ENCODE assay signal across 1 cellular context in genomic region chr3:65563844-65564243, GRCh38.
TF ChIP-seq lines count a peak whose summit lies in the region.

No MANE protein-coding gene starts in this region.

TF ChIP-seq in GM23338, 12 proteins besides CTCF, POLR2A, EP300 and RAD21:
- TF ChIP-seq ZNF462 (CRISPR knock-in tag; IDR thresholded peaks at IDR 0.05) = no peak
- no peak for TF ChIP-seq NANOG (IDR thresholded peaks at IDR 0.05; ENCODE audit: borderline replicate concordance)
- TF ChIP-seq REST (IDR thresholded peaks at IDR 0.05; ENCODE audit: unreplicated experiment) = no peak
- no peak for TF ChIP-seq ETS1 (IDR thresholded peaks at IDR 0.05)
- TF ChIP-seq ZNF331 (CRISPR knock-in tag; IDR thresholded peaks at IDR 0.05; ENCODE audit: low read depth) = no peak
- TF ChIP-seq EZH2phosphoT487 (IDR thresholded peaks at IDR 0.05; ENCODE audit: unreplicated experiment) = no peak
- no peak for TF ChIP-seq JUNB (IDR thresholded peaks at IDR 0.05; ENCODE audit: unreplicated experiment)
- no peak for TF ChIP-seq STAT1 (IDR thresholded peaks at IDR 0.05; ENCODE audit: unreplicated experiment)
- no peak for TF ChIP-seq EZH2 (IDR thresholded peaks at IDR 0.05; ENCODE audit: low read depth, unreplicated experiment)
- TF ChIP-seq POLR2AphosphoS5 (IDR thresholded peaks at IDR 0.05; ENCODE audit: low read depth) = no peak
- no peak for TF ChIP-seq ZNF114 (CRISPR knock-in tag; IDR thresholded peaks at IDR 0.05)
- TF ChIP-seq CREB1 (CRISPR knock-in tag; IDR thresholded peaks at IDR 0.05; ENCODE audit: low read depth) = no peak
TF ChIP-seq in GM23338: peak in this region for 0.
